19 cellular contexts compared by ENCODE assay signal in the genomic region with DNA sequence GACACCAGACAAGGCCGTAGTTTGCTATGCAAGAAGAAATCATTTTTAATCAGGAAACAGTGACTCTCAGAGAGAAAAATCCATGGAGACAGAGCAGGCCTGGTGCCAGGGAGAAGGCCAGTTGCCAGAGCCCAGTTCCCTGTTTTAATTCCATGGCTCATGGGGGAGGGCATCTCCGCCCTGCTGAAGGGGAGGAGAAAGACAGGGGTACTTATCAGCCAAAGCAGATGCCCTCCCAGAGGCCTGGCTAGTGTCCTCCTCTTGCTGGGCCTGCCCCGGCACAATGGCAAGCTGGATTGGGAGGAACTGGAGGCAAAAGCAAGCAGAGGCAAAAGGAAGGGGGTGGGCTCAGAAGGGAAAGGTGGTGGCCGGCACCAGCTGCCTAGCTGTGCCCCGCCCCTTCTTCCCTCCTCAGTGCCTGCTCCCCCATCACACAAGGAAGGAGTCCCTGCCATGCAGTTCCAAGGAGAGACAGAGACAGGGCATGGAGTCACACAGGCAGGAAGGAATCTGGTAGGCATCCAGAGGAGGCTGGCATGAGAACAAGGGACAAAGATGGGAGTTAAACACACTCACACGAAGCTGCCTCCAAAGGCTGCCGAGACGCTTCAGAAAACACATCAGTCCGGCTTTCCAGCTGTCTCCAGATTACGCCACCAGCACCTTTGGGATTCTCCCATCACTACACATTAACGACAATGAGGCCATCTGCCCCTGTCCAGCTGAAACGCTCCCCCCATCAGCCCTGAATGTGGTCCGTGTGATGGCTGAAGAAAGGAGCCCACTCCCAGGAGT.
A peak's percentile ranks its signal among the peaks of the same experiment; 100 is the strongest.
DNase-seq lines count a peak whose midpoint lies in the region; TF ChIP-seq lines count a peak whose summit lies in the region.
"Had no signal": no experiment of that assay in that cellular context is flagged by ENCODE, and none has a peak within 500 bp of the region (broad histone marks: within the 10 kb centered on the region; RNA-seq: fewer than 3 reads in every experiment).

No MANE protein-coding gene starts in this region.

- H3K9me3 ChIP-seq in right atrium auricular region, result no peaks in the 10 kb centered on the region
- H3K9me3 ChIP-seq: MG63, tibial artery had no signal

- intact Hi-C loops in cardiac septum (cut with DNase I), result no loop called here

- peak; percentile 75 for DNase-seq in cardiac septum (ENCODE audit: low spot score)
- DNase-seq in right atrium auricular region (ENCODE audit: low spot score), result no peak
- peak; percentile 60 for DNase-seq in NCI-H82 treated with DMSO at 0.1 percent for 48 hours (lab: John Stamatoyannopoulos, UW; ENCODE audit: unreplicated experiment)
- DNase-seq in glutamatergic neuron, result peak; percentile 54
- peak; percentile 70 for DNase-seq in retina
- no peak for DNase-seq in NCI-H1048 (lab: John Stamatoyannopoulos, UW)
- no peak for DNase-seq in NCI-H2029 treated with DMSO at 0.1 percent for 48 hours (lab: John Stamatoyannopoulos, UW)
- DNase-seq in HT-29 (ENCODE audit: low spot score), result no peak
- DNase-seq: activated CD4-positive, alpha-beta T cell treated with anti-CD3 and anti-CD28 coated beads for 36 hours; activated CD8-positive, alpha-beta T cell treated with anti-CD3 and anti-CD28 coated beads, Interleukin-2, amount 10 ng/mL, durations not matched to agents 7 days and 5 days; activated naive CD4-positive, alpha-beta T cell treated with anti-CD3 and anti-CD28 coated beads, Interleukin-2, amount 50 U/mL, for 16 hours; AML-193; CD4-positive, alpha-beta memory T cell; MG63; NCI-H1436 treated with DMSO at 0.1 percent for 48 hours; tibial artery had no signal

- peaks cover 10% of the 10 kb centered on the region for H3K27me3 Mint-ChIP-seq in glutamatergic neuron (ENCODE audit: unreplicated experiment)

- H3K27ac ChIP-seq in right atrium auricular region, result no peak overlapping the region
- H3K27ac ChIP-seq: KMS-11, tibial artery had no signal

- H3K4me3 Mint-ChIP-seq in glutamatergic neuron (ENCODE audit: unreplicated experiment), result peak overlapping the region; percentile 44
- H3K4me3 Mint-ChIP-seq: activated CD4-positive, alpha-beta T cell treated with anti-CD3 and anti-CD28 coated beads for 36 hours; activated CD8-positive, alpha-beta T cell treated with anti-CD3 and anti-CD28 coated beads, Interleukin-2, amount 10 ng/mL, durations not matched to agents 7 days and 5 days; CD4-positive, alpha-beta memory T cell; natural killer cell treated with Interleukin-12 subunit alpha and Interleukin-12 subunit beta and Interleukin-15 and Interleukin-18, amount 100 ng/mL, for 72 hours; T-helper 2 cell treated with Interferon-gamma antibody and Interleukin-4, amounts not matched to agents 5 μg/mL and 100 μg/mL, for 36 hours had no signal

- H3K27me3 ChIP-seq in right atrium auricular region, result no peaks in the 10 kb centered on the region
- H3K27me3 ChIP-seq: MG63, tibial artery had no signal

- no peak overlapping the region for H3K4me3 ChIP-seq in right atrium auricular region
- H3K4me3 ChIP-seq: MG63, tibial artery had no signal

- peaks cover 9% of the 10 kb centered on the region for H3K36me3 Mint-ChIP-seq in glutamatergic neuron (ENCODE audit: unreplicated experiment)
- H3K36me3 Mint-ChIP-seq: CD4-positive, alpha-beta memory T cell; natural killer cell treated with Interleukin-12 subunit alpha and Interleukin-12 subunit beta and Interleukin-15 and Interleukin-18, amount 100 ng/mL, for 72 hours had no signal

- H3K36me3 ChIP-seq in right atrium auricular region, result no peaks in the 10 kb centered on the region
- H3K36me3 ChIP-seq: MG63, tibial artery had no signal

- H3K4me1 ChIP-seq in right atrium auricular region, result peaks cover 0 to 23% of the 10 kb centered on the region in 2 donors

- H3K27ac Mint-ChIP-seq in glutamatergic neuron (ENCODE audit: unreplicated experiment), result peak overlapping the region; percentile 97
- H3K27ac Mint-ChIP-seq: activated CD4-positive, alpha-beta T cell treated with anti-CD3 and anti-CD28 coated beads for 36 hours; activated CD8-positive, alpha-beta T cell treated with anti-CD3 and anti-CD28 coated beads, Interleukin-2, amount 10 ng/mL, durations not matched to agents 7 days and 5 days; natural killer cell treated with Interleukin-12 subunit alpha and Interleukin-12 subunit beta and Interleukin-15 and Interleukin-18, amount 100 ng/mL, for 72 hours; T-helper 2 cell treated with Interferon-gamma antibody and Interleukin-4, amounts not matched to agents 5 μg/mL and 100 μg/mL, for 36 hours had no signal

- peaks cover 11% of the 10 kb centered on the region for H3K9me3 Mint-ChIP-seq in glutamatergic neuron (ENCODE audit: unreplicated experiment)
- H3K9me3 Mint-ChIP-seq: natural killer cell treated with Interleukin-12 subunit alpha and Interleukin-12 subunit beta and Interleukin-15 and Interleukin-18, amount 100 ng/mL, for 72 hours; T-helper 2 cell treated with Interferon-gamma antibody and Interleukin-4, amounts not matched to agents 5 μg/mL and 100 μg/mL, for 36 hours had no signal

- H3K4me1 Mint-ChIP-seq in glutamatergic neuron (ENCODE audit: low read depth, unreplicated experiment), result peaks cover 71% of the 10 kb centered on the region
- H3K4me1 Mint-ChIP-seq: activated CD4-positive, alpha-beta T cell treated with anti-CD3 and anti-CD28 coated beads for 36 hours; CD4-positive, alpha-beta memory T cell had no signal

- no peak for TF ChIP-seq CTCF in right atrium auricular region (IDR thresholded peaks at IDR 0.05)
- TF ChIP-seq CTCF in glutamatergic neuron (IDR thresholded peaks at IDR 0.05; ENCODE audit: partially characterized antibody, unreplicated experiment), result no peak

Comparison
In these comparisons a context has a peak if more than half of its experiments do, and no peak if none do; other contexts are left out.
1. DNase-seq: peak in cardiac septum (single experiment), NCI-H82 treated with DMSO at 0.1 percent for 48 hours (single experiment), glutamatergic neuron (single experiment) and retina (single experiment); none in right atrium auricular region (single experiment), NCI-H1048 (single experiment), NCI-H2029 treated with DMSO at 0.1 percent for 48 hours (single experiment) and HT-29 (single experiment).